1 cellular context compared by ENCODE assay signal in genomic region chr1:180241716-180242544, GRCh38.
A peak's percentile ranks its signal among the peaks of the same experiment; 100 is the strongest.
TF ChIP-seq lines count a peak whose summit lies in the region.

No MANE protein-coding gene starts in this region.

TF ChIP-seq in HepG2, 621 proteins besides CTCF, POLR2A, EP300 and RAD21 (continued from another document):
- TF ChIP-seq SKIL (CRISPR knock-in tag; IDR thresholded peaks at IDR 0.05; ENCODE audit: borderline replicate concordance) (no peak), REST (IDR thresholded peaks at IDR 0.05; ENCODE audit: borderline replicate concordance in 1 of 2, low read depth in 1 of 2, low read length in 2 of 2) (peak; percentile 30 to 89), ZXDC (CRISPR knock-in tag; IDR thresholded peaks at IDR 0.05) (no peak), ZNF569 (CRISPR knock-in tag; IDR thresholded peaks at IDR 0.05; ENCODE audit: borderline replicate concordance) (no peak)
TF ChIP-seq in HepG2: peak in this region for 3.
